ENCODE assay signal across 9 cellular contexts in the genomic region with DNA sequence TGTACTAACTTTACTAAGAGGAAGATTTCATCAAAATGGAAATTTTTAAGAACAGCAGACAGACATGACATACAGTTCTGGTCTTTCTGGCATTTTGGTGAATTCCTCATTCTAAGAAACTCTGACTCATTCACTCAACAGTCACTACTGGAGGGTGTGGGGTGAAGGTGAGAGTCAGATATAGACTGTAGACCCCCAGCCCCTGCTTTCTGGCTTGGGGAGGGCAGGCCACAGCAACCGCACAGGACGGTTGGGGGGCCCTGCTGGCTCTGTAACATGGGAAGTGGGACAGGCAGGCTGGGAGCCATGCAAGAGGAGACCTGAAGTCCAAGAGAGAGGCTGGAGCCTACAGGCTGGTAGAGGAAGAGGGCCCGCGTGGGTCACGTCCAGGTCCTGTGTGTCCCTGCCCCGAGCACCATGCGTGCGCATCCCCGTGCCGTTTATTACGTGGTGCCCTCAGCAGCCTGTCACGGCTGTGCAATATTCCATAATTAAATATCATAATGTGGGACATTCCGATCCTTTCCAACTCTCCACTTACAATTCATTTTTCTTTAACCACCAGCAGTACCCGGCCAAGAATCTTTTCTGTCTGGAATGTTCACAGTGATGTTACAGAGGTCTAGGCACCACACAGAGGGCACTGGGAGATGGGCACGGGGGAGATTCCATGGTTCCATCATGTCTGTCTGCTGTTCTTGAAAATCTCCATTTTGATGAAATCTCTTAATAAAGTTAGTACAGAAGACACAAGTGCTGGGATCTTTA.
DNase-seq lines count a peak whose midpoint lies in the region; ATAC-seq and TF ChIP-seq lines count a peak whose summit lies in the region.
"Had no signal": no experiment of that assay in that cellular context is flagged by ENCODE, and none has a peak within 500 bp of the region (broad histone marks: within the 10 kb centered on the region; RNA-seq: fewer than 3 reads in every experiment).

No MANE protein-coding gene starts in this region.

- CTCF ChIA-PET in PC-3 (lab: Charles Lee), result no interaction called here

- DNase-seq in DND-41, result peak; percentile 49
- DNase-seq in PC-3, result peak; percentile 15
- peak; percentile 44 for DNase-seq in activated gamma-delta T cell treated with anti-CD3 and anti-CD28 coated beads, Interleukin-2, amount 50 U/mL, for 16 hours (ENCODE audit: low read depth)
- DNase-seq in iPS-NIHi11 (ENCODE audit: low spot score), result no peak
- no peak for DNase-seq in OCI-M2 (lab: John Stamatoyannopoulos, UW; ENCODE audit: unreplicated experiment)
- no peak for DNase-seq in NCI-H2029 (lab: John Stamatoyannopoulos, UW)
- DNase-seq: NCI-H2107 had no signal

- POLR2A ChIA-PET in PC-3 (lab: Charles Lee; ENCODE audit: unreplicated experiment), result no interaction called here

- H4K20me1 ChIP-seq in DND-41 (ENCODE audit: insufficient read depth, low read length) (peaks cover 87% of the 10 kb centered on the region), PC-3 (ENCODE audit: low read length) (no peaks in the 10 kb centered on the region)

- H3F3A ChIP-seq in PC-3 (ENCODE audit: low read length, unreplicated experiment), result no peaks in the 10 kb centered on the region

- BruUV-seq in PC-3 (replicated peaks; lab: Mats Ljungman, UMichigan), result no TSS peak

- ATAC-seq in DND-41 (ENCODE audit: insufficient read depth, low read depth), result peak; percentile 43
- no peak for ATAC-seq in PC-3
- no peak for ATAC-seq in GM18907 (IDR thresholded peaks at IDR 0.05; ENCODE audit: unreplicated experiment)

- H3K4me2 ChIP-seq in DND-41 (ENCODE audit: insufficient read depth, low read length) (no peak overlapping the region), PC-3 (ENCODE audit: low read length) (no peak overlapping the region)

- H3K36me3 ChIP-seq in DND-41 (ENCODE audit: insufficient read depth, low read length), result peaks cover 51% of the 10 kb centered on the region
- H3K36me3 ChIP-seq in PC-3 (ENCODE audit: low read depth, low read length), result no peaks in the 10 kb centered on the region
- H3K36me3 ChIP-seq in neutrophil, result peaks cover 17% of the 10 kb centered on the region

- H3K27me3 ChIP-seq in DND-41 (ENCODE audit: insufficient read depth, low read length, poor library complexity), result no peaks in the 10 kb centered on the region
- no peaks in the 10 kb centered on the region for H3K27me3 ChIP-seq in PC-3 (ENCODE audit: low read length)
- no peaks in the 10 kb centered on the region for H3K27me3 ChIP-seq in neutrophil

- no peaks in the 10 kb centered on the region for H3K9me2 ChIP-seq in PC-3 (replicated peaks; ENCODE audit: low read length)

- no peak overlapping the region for H3K4me3 ChIP-seq in DND-41 (ENCODE audit: low read depth in 1 of 2, low read length in 2 of 2)
- no peak overlapping the region for H3K4me3 ChIP-seq in PC-3 (ENCODE audit: low read length)
- H3K4me3 ChIP-seq in neutrophil (ENCODE audit: low read depth in 1 of 2, low read length in 1 of 2), result no peak overlapping the region

- no peak overlapping the region for H2AFZ ChIP-seq in DND-41 (ENCODE audit: low read depth, low read length)
- no peak overlapping the region for H2AFZ ChIP-seq in PC-3 (ENCODE audit: low read length)

- H3K4me1 ChIP-seq in DND-41 (ENCODE audit: insufficient read depth, low read length), result peaks cover 11% of the 10 kb centered on the region
- peaks cover under 1% of the 10 kb centered on the region for H3K4me1 ChIP-seq in PC-3 (ENCODE audit: insufficient read depth, low read length)
- H3K4me1 ChIP-seq in neutrophil (ENCODE audit: control insufficient read depth in 1 of 2, insufficient read depth in 1 of 2, low read depth in 1 of 2, low read length in 1 of 2), result peaks cover 45 to 74% of the 10 kb centered on the region in 2 experiments

- H3K27ac ChIP-seq in DND-41 (ENCODE audit: low read length), result no peak overlapping the region
- H3K27ac ChIP-seq in PC-3 (ENCODE audit: low read length), result no peak overlapping the region
- peak overlapping the region; percentile 72 for H3K27ac ChIP-seq in neutrophil

- TF ChIP-seq CTCF in DND-41 (IDR thresholded peaks at IDR 0.05; ENCODE audit: borderline replicate concordance, extremely low read depth, low read length, poor library complexity, severe bottlenecking) (no peak), PC-3 (conservative IDR thresholded peaks at IDR 0.05; ENCODE audit: low read depth, low read length) (no peak), neutrophil (IDR thresholded peaks at IDR 0.05) (no peak)

- H3K9ac ChIP-seq in DND-41 (ENCODE audit: low read depth, low read length) (no peak overlapping the region), PC-3 (ENCODE audit: low read length) (no peak overlapping the region)

- H3K79me2 ChIP-seq in DND-41 (ENCODE audit: insufficient read depth, low read length) (peaks cover 100% of the 10 kb centered on the region), PC-3 (ENCODE audit: low read length) (no peaks in the 10 kb centered on the region)

- intact Hi-C loops in PC-3 (cut with micrococcal nuclease), result no loop called here

- H3K9me3 ChIP-seq in DND-41 (ENCODE audit: insufficient read depth, low read length, severe bottlenecking) (no peaks in the 10 kb centered on the region), PC-3 (ENCODE audit: low read length) (no peaks in the 10 kb centered on the region), neutrophil (no peaks in the 10 kb centered on the region)

Comparison
In these comparisons a context has a peak if more than half of its experiments do, and no peak if none do; other contexts are left out.
1. DNase-seq: peak in DND-41 (single experiment), PC-3 (single experiment) and activated gamma-delta T cell treated with anti-CD3 and anti-CD28 coated beads, Interleukin-2, amount 50 U/mL, for 16 hours (single experiment); none in iPS-NIHi11 (single experiment), OCI-M2 (single experiment) and NCI-H2029 (single experiment).